ENCODE assay signal across 30 cellular contexts in genomic region chr15:61794276-61794675, GRCh38.
DNase-seq lines count a peak whose midpoint lies in the region; ATAC-seq and TF ChIP-seq lines count a peak whose summit lies in the region.
"Had no signal": no experiment of that assay in that cellular context is flagged by ENCODE, and none has a peak within 500 bp of the region (broad histone marks: within the 10 kb centered on the region; RNA-seq: fewer than 3 reads in every experiment).

No MANE protein-coding gene starts in this region.

- H2BK5ac ChIP-seq in neuronal stem cell (ENCODE audit: low read length), result no peak overlapping the region

- no peak overlapping the region for H3K4me3 ChIP-seq in BE2C (ENCODE audit: low read depth, low read length)
- H3K4me3 ChIP-seq in astrocyte of the spinal cord (ENCODE audit: low read depth, low read length), result no peak overlapping the region
- no peak overlapping the region for H3K4me3 ChIP-seq in fibroblast of villous mesenchyme (ENCODE audit: low read depth, low read length)
- no peak overlapping the region for H3K4me3 ChIP-seq in neuronal stem cell (ENCODE audit: low read length in 2 of 2)
- H3K4me3 ChIP-seq: BLaER1, coronary artery, gastroesophageal sphincter, GM23338, lung, mucosa of descending colon, psoas muscle, sigmoid colon, tibial nerve had no signal

- no peak overlapping the region for H4K91ac ChIP-seq in neuronal stem cell (ENCODE audit: low read depth, low read length, poor library complexity)

- in situ Hi-C loops in astrocyte of the spinal cord (cut with HindIII; ENCODE audit: low sequenced_read_pairs), result no loop called here

- H4K8ac ChIP-seq in neuronal stem cell (ENCODE audit: low read depth, low read length), result no peak overlapping the region

- no peak overlapping the region for H3K14ac ChIP-seq in neuronal stem cell (ENCODE audit: low read length)

- TF ChIP-seq CTCF in BE2C (IDR thresholded peaks at IDR 0.05; ENCODE audit: low read depth, low read length) (no peak), astrocyte of the spinal cord (IDR thresholded peaks at IDR 0.05; ENCODE audit: low read depth, low read length) (no peak), fibroblast of villous mesenchyme (IDR thresholded peaks at IDR 0.05; ENCODE audit: insufficient read depth, low read depth, low read length) (no peak)

- H3K27me3 ChIP-seq in BE2C (no peaks in the 10 kb centered on the region; the same call in 1 of the 2 replicates), neuronal stem cell (ENCODE audit: control insufficient read depth in 3 of 3, insufficient read depth in 3 of 3, low read depth in 1 of 3, low read length in 3 of 3) (peaks cover 0 to 4% (median 0%) of the 10 kb centered on the region in 3 experiments)
- H3K27me3 ChIP-seq: BLaER1, sigmoid colon, tibial nerve had no signal

- H2AK5ac ChIP-seq in neuronal stem cell (ENCODE audit: low read depth, low read length), result no peak overlapping the region

- no peak overlapping the region for H2BK12ac ChIP-seq in neuronal stem cell (ENCODE audit: low read length)

- no peak overlapping the region for H3K4me2 ChIP-seq in neuronal stem cell (ENCODE audit: insufficient read depth, low read length, poor library complexity, severe bottlenecking)
- H3K4me2 ChIP-seq: BLaER1, GM23338, SK-N-SH had no signal

- no peak overlapping the region for H3K27ac ChIP-seq in neuronal stem cell (replicated peaks; ENCODE audit: low read length)
- H3K27ac ChIP-seq: BLaER1, coronary artery, gastroesophageal sphincter, psoas muscle, sigmoid colon, tibial nerve had no signal

- H3K18ac ChIP-seq in neuronal stem cell (ENCODE audit: low read length), result no peak overlapping the region

- H3K9me3 ChIP-seq in BE2C (no peaks in the 10 kb centered on the region), neuronal stem cell (replicated peaks in 1 of 2; ENCODE audit: control insufficient read depth in 2 of 2, insufficient read depth in 1 of 2, low read depth in 1 of 2, low read length in 2 of 2) (no peaks in the 10 kb centered on the region)
- H3K9me3 ChIP-seq: mucosa of descending colon, psoas muscle had no signal

- H2BK120ac ChIP-seq in neuronal stem cell (ENCODE audit: low read depth, low read length), result no peak overlapping the region

- WGBS in neuronal stem cell (ENCODE audit: extremely low coverage in 2 of 2, insufficient read length in 2 of 2, insufficient replicate concordance in 1 of 2), 2 donors, result no CpG with 5 or more reads among the region's 1 CpG

- no peak overlapping the region for H3K23ac ChIP-seq in neuronal stem cell (ENCODE audit: low read depth, low read length, poor library complexity)

- no peak overlapping the region for H2BK15ac ChIP-seq in neuronal stem cell (ENCODE audit: low read length)

- no peak overlapping the region for H3K9ac ChIP-seq in neuronal stem cell (ENCODE audit: low read depth, low read length, poor library complexity)
- H3K9ac ChIP-seq: BLaER1, SK-N-SH had no signal

- H3K4me1 ChIP-seq in BE2C, result peaks cover 5% of the 10 kb centered on the region; the same call in 1 of the 2 replicates
- H3K4me1 ChIP-seq in neuronal stem cell (ENCODE audit: control insufficient read depth in 2 of 2, insufficient read depth in 1 of 2, low read depth in 1 of 2, low read length in 2 of 2), result no peaks in the 10 kb centered on the region
- H3K4me1 ChIP-seq: BLaER1, gastroesophageal sphincter, psoas muscle, sigmoid colon, tibial nerve had no signal

- H2AFZ ChIP-seq in neuronal stem cell (ENCODE audit: low read length), result no peak overlapping the region
- H2AFZ ChIP-seq: GM23338 had no signal

- no peak overlapping the region for H3K4ac ChIP-seq in neuronal stem cell (ENCODE audit: low read length)

- H3K36me3 ChIP-seq in BE2C (no peaks in the 10 kb centered on the region), neuronal stem cell (replicated peaks in 1 of 2; ENCODE audit: control insufficient read depth in 2 of 2, insufficient read depth in 2 of 2, low read length in 2 of 2) (no peaks in the 10 kb centered on the region)
- H3K36me3 ChIP-seq: BLaER1, gastroesophageal sphincter, sigmoid colon, tibial nerve had no signal

- peak; percentile 72 for DNase-seq in BE2C
- peak; percentile 46 for DNase-seq in LHCN-M2 (ENCODE audit: low read depth)
- DNase-seq in astrocyte of the spinal cord (ENCODE audit: low read depth, low spot score), result peak; percentile 24
- peak; percentile 28 for DNase-seq in fibroblast of villous mesenchyme (ENCODE audit: low read depth)
- no peak for DNase-seq in neuronal stem cell (ENCODE audit: low spot score)
- no peak for DNase-seq in T-helper 2 cell
- DNase-seq in NCI-H1105 (lab: John Stamatoyannopoulos, UW), result no peak
- DNase-seq: ACHN; DMS153; effector memory CD4-positive, alpha-beta T cell; GDM1; hippocampal formation; left cardiac atrium; mucosa of descending colon; NCI-H1092; NCI-H1694 treated with DMSO at 0.1 percent for 48 hours; NCI-H524 treated with DMSO at 0.1 percent for 48 hours; OCI-M1; psoas muscle; sigmoid colon; SK-N-SH; stimulated activated CD4-positive, alpha-beta T cell treated with anti-CD3 and anti-CD28 coated beads, Interleukin-4, amount 100 ng/mL, for 24 hours had no signal

- ATAC-seq in GM21447 (IDR thresholded peaks at IDR 0.05; ENCODE audit: unreplicated experiment), result no peak
- ATAC-seq: gastroesophageal sphincter; GM23338; left cardiac atrium; mucosa of descending colon; natural killer cell treated with Interleukin-12 subunit alpha and Interleukin-12 subunit beta and Interleukin-15 and Interleukin-18, amount 100 ng/mL, for 72 hours; psoas muscle had no signal

- H3K79me1 ChIP-seq in neuronal stem cell (ENCODE audit: low read depth, low read length), result no peaks in the 10 kb centered on the region

Comparison
In these comparisons a context has a peak if more than half of its experiments do, and no peak if none do; other contexts are left out.
1. DNase-seq: peak in BE2C (single experiment), LHCN-M2 (single experiment), astrocyte of the spinal cord (single experiment) and fibroblast of villous mesenchyme (single experiment); none in neuronal stem cell (single experiment), T-helper 2 cell (0 of 5) and NCI-H1105 (single experiment).